Comparison of ENCODE assay signal across 1 cellular context in genomic region chr17:13320046-13320785, GRCh38.
A peak's percentile ranks its signal among the peaks of the same experiment; 100 is the strongest.
TF ChIP-seq lines count a peak whose summit lies in the region.

No MANE protein-coding gene starts in this region.

TF ChIP-seq in GM23338, 12 proteins besides CTCF, POLR2A, EP300 and RAD21:
- TF ChIP-seq, protein P1, sequence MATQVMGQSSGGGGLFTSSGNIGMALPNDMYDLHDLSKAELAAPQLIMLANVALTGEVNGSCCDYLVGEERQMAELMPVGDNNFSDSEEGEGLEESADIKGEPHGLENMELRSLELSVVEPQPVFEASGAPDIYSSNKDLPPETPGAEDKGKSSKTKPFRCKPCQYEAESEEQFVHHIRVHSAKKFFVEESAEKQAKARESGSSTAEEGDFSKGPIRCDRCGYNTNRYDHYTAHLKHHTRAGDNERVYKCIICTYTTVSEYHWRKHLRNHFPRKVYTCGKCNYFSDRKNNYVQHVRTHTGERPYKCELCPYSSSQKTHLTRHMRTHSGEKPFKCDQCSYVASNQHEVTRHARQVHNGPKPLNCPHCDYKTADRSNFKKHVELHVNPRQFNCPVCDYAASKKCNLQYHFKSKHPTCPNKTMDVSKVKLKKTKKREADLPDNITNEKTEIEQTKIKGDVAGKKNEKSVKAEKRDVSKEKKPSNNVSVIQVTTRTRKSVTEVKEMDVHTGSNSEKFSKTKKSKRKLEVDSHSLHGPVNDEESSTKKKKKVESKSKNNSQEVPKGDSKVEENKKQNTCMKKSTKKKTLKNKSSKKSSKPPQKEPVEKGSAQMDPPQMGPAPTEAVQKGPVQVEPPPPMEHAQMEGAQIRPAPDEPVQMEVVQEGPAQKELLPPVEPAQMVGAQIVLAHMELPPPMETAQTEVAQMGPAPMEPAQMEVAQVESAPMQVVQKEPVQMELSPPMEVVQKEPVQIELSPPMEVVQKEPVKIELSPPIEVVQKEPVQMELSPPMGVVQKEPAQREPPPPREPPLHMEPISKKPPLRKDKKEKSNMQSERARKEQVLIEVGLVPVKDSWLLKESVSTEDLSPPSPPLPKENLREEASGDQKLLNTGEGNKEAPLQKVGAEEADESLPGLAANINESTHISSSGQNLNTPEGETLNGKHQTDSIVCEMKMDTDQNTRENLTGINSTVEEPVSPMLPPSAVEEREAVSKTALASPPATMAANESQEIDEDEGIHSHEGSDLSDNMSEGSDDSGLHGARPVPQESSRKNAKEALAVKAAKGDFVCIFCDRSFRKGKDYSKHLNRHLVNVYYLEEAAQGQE (IDR thresholded peaks at IDR 0.05; ENCODE audit: unreplicated experiment): peak; percentile 49
- TF ChIP-seq CREB1 (CRISPR knock-in tag; IDR thresholded peaks at IDR 0.05; ENCODE audit: low read depth): no peak
